27 cellular contexts compared by ENCODE assay signal in the genomic region with DNA sequence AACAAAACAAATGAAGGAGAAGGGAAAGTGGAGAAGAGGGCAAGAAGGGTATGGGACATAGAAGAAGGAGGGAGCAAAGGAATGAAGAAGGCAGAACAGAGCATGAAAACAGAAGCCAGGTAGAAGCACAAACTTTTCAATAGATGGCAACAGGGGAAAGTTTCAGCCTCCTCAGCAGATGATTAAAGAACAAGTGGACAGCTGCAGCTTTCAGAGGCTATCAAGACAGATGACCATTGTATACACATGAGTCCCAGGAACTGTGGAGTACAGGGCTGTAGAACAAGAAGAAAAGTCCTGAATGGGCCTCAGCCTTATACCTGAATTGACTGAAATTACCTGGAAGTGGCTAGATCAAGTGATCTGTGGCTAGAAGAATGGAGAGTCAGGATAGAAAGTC.
"Had no signal": no experiment of that assay in that cellular context is flagged by ENCODE, and none has a peak within 500 bp of the region (broad histone marks: within the 10 kb centered on the region; RNA-seq: fewer than 3 reads in every experiment).

No MANE protein-coding gene starts in this region.

- H3K79me2 ChIP-seq: hepatocyte had no signal

- H3K36me3 ChIP-seq: ascending aorta, brain microvascular endothelial cell, ovary, thoracic aorta had no signal

- H3K4me2 ChIP-seq: hepatocyte had no signal

- H3K27me3 ChIP-seq: ascending aorta, brain microvascular endothelial cell, hepatocyte, ovary had no signal

- DNase-seq: activated CD4-positive, alpha-beta memory T cell treated with anti-CD3 and anti-CD28 coated beads for 36 hours; activated CD4-positive, alpha-beta T cell treated with anti-CD3 and anti-CD28 coated beads for 48 hours; activated CD8-positive, alpha-beta memory T cell treated with anti-CD3 and anti-CD28 coated beads, Interleukin-2, amount 50 U/mL, for 48 hours; activated gamma-delta T cell; activated naive CD4-positive, alpha-beta T cell treated with anti-CD3 and anti-CD28 coated beads, Interleukin-2, amount 10 ng/mL, durations not matched to agents 7 days and 5 days; activated naive CD8-positive, alpha-beta T cell treated with anti-CD3 and anti-CD28 coated beads, Interleukin-2, amount 10 ng/mL, durations not matched to agents 7 days and 5 days; activated T-cell treated with anti-CD3 and anti-CD28 coated beads, Interleukin-2, amount 50 U/mL, for 24 hours; brain microvascular endothelial cell; caudate nucleus; cortex of kidney; immature natural killer cell; naive B cell; ovary; psoas muscle; stimulated activated CD4-positive, alpha-beta T cell treated with anti-CD3 and anti-CD28 coated beads, Interleukin-4, amount 100 ng/mL, for 1 hour; stimulated activated naive CD8-positive, alpha-beta T cell treated with anti-CD3 and anti-CD28 coated beads, Interleukin-15, Interleukin-2, amounts not matched to agents 100 U/mL and 50 U/mL, for 24 hours; SW 1271; T-helper 9 cell; trophoblast cell had no signal

- H3K4me1 ChIP-seq: psoas muscle had no signal

- H3K9me3 ChIP-seq: ascending aorta, mucosa of descending colon, ovary, psoas muscle, thoracic aorta had no signal

- H2AFZ ChIP-seq: hepatocyte had no signal

- H3K4me3 ChIP-seq: ascending aorta, hepatocyte, lung, mucosa of descending colon, ovary, psoas muscle, SK-N-MC, thoracic aorta had no signal

- H3K27ac ChIP-seq: brain microvascular endothelial cell, ovary, psoas muscle, SK-N-MC, VCaP had no signal

- ATAC-seq: left lobe of liver; mucosa of descending colon; psoas muscle; stimulated activated naive CD8-positive, alpha-beta T cell treated with anti-CD3 and anti-CD28 coated beads, Interleukin-15, Interleukin-2, amounts not matched to agents 100 U/mL and 50 U/mL, for 24 hours had no signal
